In genomic region chr2:930935-931334, GRCh38 we compare ENCODE assay signal across 11 cellular contexts. TPM values are rescaled to one million over a fixed set of nuclear protein-coding genes. Genes with fewer than 3 reads are reported as not detected.
"Had no signal": no experiment of that assay in that cellular context is flagged by ENCODE, and none has a peak within 500 bp of the region (broad histone marks: within the 10 kb centered on the region; RNA-seq: fewer than 3 reads in every experiment).

No MANE protein-coding gene starts in this region.

- H3K27ac ChIP-seq: GM23248 had no signal

- H3K36me3 ChIP-seq: HAP-1 had no signal

- DNase-seq: GM23248, GOT3, H7, HFFc6, KBM-7 had no signal

- ATAC-seq: HCT116 had no signal

- H3K4me3 ChIP-seq: GM23248, HAP-1 had no signal

- FAIRE-seq: HepG2 had no signal

RNA-seq across cellular contexts. Expression of gene SNTG2, which starts 19.7 kb away (rescaled TPM):
- total RNA-seq: GM23248, H4, HepG2, HFFc6, HT1080 had no signal
- polyA plus RNA-seq: GM23248, HepG2, IgD-negative memory B cell had no signal
